ENCODE assay signal across 9 cellular contexts in the genomic region with DNA sequence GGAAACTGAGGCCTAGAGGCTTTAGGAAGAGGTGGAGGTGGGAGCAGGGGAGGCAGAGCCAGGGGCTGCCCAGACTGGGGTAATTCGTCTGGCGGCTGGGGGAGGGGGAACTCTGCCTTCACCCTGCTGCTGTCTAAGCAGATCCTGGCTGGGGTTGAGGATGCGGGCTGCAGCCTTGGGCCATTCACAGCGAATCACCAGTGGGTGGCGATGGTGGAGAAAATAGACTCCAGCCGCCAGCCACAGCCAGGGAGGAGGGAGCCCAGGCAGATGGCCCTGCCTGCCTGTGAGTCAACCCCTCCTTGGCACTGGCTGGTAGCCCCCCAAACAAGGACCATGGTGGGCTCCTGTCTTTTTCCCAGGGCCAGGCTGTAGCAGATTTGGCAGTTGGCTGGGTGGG. TPM values are rescaled to one million over a fixed set of nuclear protein-coding genes. Genes with fewer than 3 reads are reported as not detected.
DNase-seq lines count a peak whose midpoint lies in the region; FAIRE-seq and TF ChIP-seq lines count a peak whose summit lies in the region.
"Had no signal": no experiment of that assay in that cellular context is flagged by ENCODE, and none has a peak within 500 bp of the region (broad histone marks: within the 10 kb centered on the region; RNA-seq: fewer than 3 reads in every experiment).

No MANE protein-coding gene starts in this region.

- H3K9ac ChIP-seq in mammary epithelial cell (ENCODE audit: insufficient read depth, low read length) (no peak overlapping the region), OCI-LY3 (ENCODE audit: low read length) (no peak overlapping the region)

- dilution Hi-C loops in mammary epithelial cell (cut with HindIII; ENCODE audit: low sequenced_read_pairs) = no loop called here

- H3K36me3 Mint-ChIP-seq in MCF 10A (ENCODE audit: insufficient read depth, unreplicated experiment) = no peaks in the 10 kb centered on the region

- H2AFZ ChIP-seq in mammary epithelial cell (ENCODE audit: low read depth, low read length) (no peak overlapping the region), OCI-LY3 (ENCODE audit: low read depth, low read length) (no peak overlapping the region)

- no peaks in the 10 kb centered on the region for H3K4me1 Mint-ChIP-seq in MCF 10A (ENCODE audit: insufficient read depth, unreplicated experiment)

- FAIRE-seq in urothelium cell line (lab: Jason Lieb, UNC) (no peak), GM12891 (lab: Jason Lieb, UNC) (no peak)

- H3K4me3 ChIP-seq in mammary epithelial cell (replicated peaks in 1 of 3; ENCODE audit: insufficient read depth in 1 of 3, low read depth in 2 of 3, low read length in 3 of 3) (no peak overlapping the region), OCI-LY3 (ENCODE audit: low read length) (no peak overlapping the region), fibroblast of the aortic adventitia (ENCODE audit: low read depth, low read length) (no peak overlapping the region), spleen (no peak overlapping the region)

- H3K4me2 ChIP-seq in mammary epithelial cell (ENCODE audit: insufficient read depth, low read depth, low read length) (no peak overlapping the region), OCI-LY3 (ENCODE audit: low read length) (no peak overlapping the region)

- DNase-seq in MCF 10A (ENCODE audit: unreplicated experiment) (peak; percentile 39), mammary epithelial cell (no peak), fibroblast of the aortic adventitia (ENCODE audit: low read depth) (no peak), urothelium cell line (ENCODE audit: low spot score) (peak; percentile 66), spleen (no peak), AG08396 (ENCODE audit: low spot score) (no peak), GM12891 (ENCODE audit: insufficient read length, low spot score) (no peak)
- DNase-seq: activated CD4-positive, alpha-beta T cell treated with anti-CD3 and anti-CD28 coated beads, Interleukin-2, amount 50 U/mL, for 1 hour had no signal

- H3K36me3 ChIP-seq in mammary epithelial cell (ENCODE audit: insufficient read depth, low read length) (no peaks in the 10 kb centered on the region), OCI-LY3 (replicated peaks; ENCODE audit: low read depth, low read length) (no peaks in the 10 kb centered on the region), spleen (no peaks in the 10 kb centered on the region)

- TF ChIP-seq POLR2A in spleen (IDR thresholded peaks at IDR 0.05) (no peak), GM12891 (IDR thresholded peaks at IDR 0.05; ENCODE audit: low read depth, low read length) (no peak)

- H3K9me3 ChIP-seq in mammary epithelial cell (replicated peaks; ENCODE audit: insufficient read depth, low read length) = no peaks in the 10 kb centered on the region
- H3K9me3 ChIP-seq in OCI-LY3 (ENCODE audit: insufficient read depth, low read length) = no peaks in the 10 kb centered on the region
- H3K9me3 ChIP-seq in spleen = no peaks in the 10 kb centered on the region

- no peaks in the 10 kb centered on the region for H3K9me3 Mint-ChIP-seq in MCF 10A (ENCODE audit: unreplicated experiment)

- WGBS in mammary epithelial cell (ENCODE audit: low coverage, missing lambda C conversion rate) = 79% methylated on average over 6 of the region's 6 CpGs
- 58 to 88% (median 65%) methylated on average over 3 to 6 of the region's 6 CpGs for WGBS in spleen, 5 donors

- no peak overlapping the region for H3K4me3 Mint-ChIP-seq in MCF 10A (ENCODE audit: unreplicated experiment)

- in situ Hi-C loops in mammary epithelial cell (cut with MboI; ENCODE audit: low sequenced_read_pairs in 2 of 2) = no loop called here

- H3K79me2 ChIP-seq in mammary epithelial cell (ENCODE audit: insufficient read depth, low read length) (no peaks in the 10 kb centered on the region), OCI-LY3 (ENCODE audit: low read length) (no peaks in the 10 kb centered on the region)

- no peaks in the 10 kb centered on the region for H3K27me3 ChIP-seq in mammary epithelial cell (ENCODE audit: insufficient read depth, low read length)
- H3K27me3 ChIP-seq in OCI-LY3 (ENCODE audit: low read depth, low read length) = peaks cover 25% of the 10 kb centered on the region
- H3K27me3 ChIP-seq in spleen (replicated peaks in 1 of 7) = peaks cover 0 to 37% (median 0%) of the 10 kb centered on the region in 7 donors

- BruUV-seq in MCF 10A (replicated peaks; lab: Mats Ljungman, UMichigan) (no TSS peak), mammary epithelial cell (replicated peaks; lab: Mats Ljungman, UMichigan) (no TSS peak)

- CTCF ChIA-PET in MCF 10A (lab: Yijun Ruan, JAX) = interaction anchor here (1.3 kb wide), 1 partner anchor 12 kb away, joined by 6 read pairs; no protein-coding TSS in a partner anchor
- CTCF ChIA-PET in mammary epithelial cell (lab: Charles Lee; ENCODE audit: low non-redundant PET) = no interaction called here

- TF ChIP-seq CTCF in MCF 10A (IDR thresholded peaks at IDR 0.05; ENCODE audit: unreplicated experiment) = no peak
- peak in 1 of 2 donors; percentile 12 for TF ChIP-seq CTCF in mammary epithelial cell (conservative IDR thresholded peaks at IDR 0.05 in 1 of 2, IDR thresholded peaks at IDR 0.05 in 1 of 2; ENCODE audit: extremely low read depth in 1 of 2, insufficient read depth in 1 of 2, low read depth in 1 of 2, low read length in 2 of 2)
- peak; percentile 15; the same call in 1 of the 2 replicates for TF ChIP-seq CTCF in OCI-LY3 (IDR thresholded peaks at IDR 0.05; ENCODE audit: low read depth, low read length)
- TF ChIP-seq CTCF in fibroblast of the aortic adventitia (IDR thresholded peaks at IDR 0.05; ENCODE audit: insufficient read depth, low read length) = peak; percentile 12
- TF ChIP-seq CTCF in spleen (IDR thresholded peaks at IDR 0.05 in 8 of 11, conservative IDR thresholded peaks at IDR 0.05 in 3 of 11) = no peak

- H3K27ac ChIP-seq in mammary epithelial cell (ENCODE audit: insufficient read depth, low read depth, low read length) (no peak overlapping the region), OCI-LY3 (ENCODE audit: low read length) (no peak overlapping the region), spleen (no peak overlapping the region)

- H3K27me3 Mint-ChIP-seq in MCF 10A (ENCODE audit: insufficient read depth, unreplicated experiment) = peaks cover 19% of the 10 kb centered on the region

- H3K27ac Mint-ChIP-seq in MCF 10A (ENCODE audit: low read depth, unreplicated experiment) = no peak overlapping the region

- H4K20me1 ChIP-seq in mammary epithelial cell (ENCODE audit: insufficient read depth, low read length) = no peaks in the 10 kb centered on the region
- no peaks in the 10 kb centered on the region for H4K20me1 ChIP-seq in OCI-LY3 (ENCODE audit: insufficient read depth, low read length)

- intact Hi-C loops in MCF 10A (cut with micrococcal nuclease) = no loop called here
- intact Hi-C loops in mammary epithelial cell (cut with micrococcal nuclease) = no loop called here
- intact Hi-C loops in spleen (cut with DNase I; ENCODE audit: low total_unique reads) = no loop called here

- peaks cover 4% of the 10 kb centered on the region for H3K4me1 ChIP-seq in mammary epithelial cell (ENCODE audit: insufficient read depth, low read length)
- H3K4me1 ChIP-seq in OCI-LY3 (ENCODE audit: low read length) = peaks cover 7% of the 10 kb centered on the region
- no peaks in the 10 kb centered on the region for H3K4me1 ChIP-seq in spleen

- POLR2A ChIA-PET in MCF 10A (lab: Yijun Ruan, JAX) = interaction anchor here (0.6 kb wide), 1 partner anchor 30 kb away, joined by 3 read pairs; no protein-coding TSS in a partner anchor

TF ChIP-seq in GM12891, 5 proteins besides CTCF, POLR2A, EP300 and RAD21:
- TF ChIP-seq POLR2AphosphoS5 (IDR thresholded peaks at IDR 0.05; ENCODE audit: low read depth, low read length) (no peak), SPI1 (IDR thresholded peaks at IDR 0.05; ENCODE audit: low read depth, low read length) (no peak), POU2F2 (IDR thresholded peaks at IDR 0.05; ENCODE audit: low read depth, low read length) (no peak), PAX5 (IDR thresholded peaks at IDR 0.05; ENCODE audit: insufficient read depth, low read length, severe bottlenecking) (no peak), TAF1 (IDR thresholded peaks at IDR 0.05; ENCODE audit: low read depth, low read length) (no peak)
TF ChIP-seq in GM12891: peak in this region for 0.

RNA-seq across cellular contexts. Expression of a gene that starts 41.7 kb away (rescaled TPM):
- total RNA-seq in MCF 10A (2022) (not detected in 2 replicates), mammary epithelial cell (under 1 TPM in 1 of 2 donors, not detected in 1; 0.12 TPM), fibroblast of the aortic adventitia (ENCODE audit: low replicate concordance) (2.9 and 7.0 TPM in 2 replicates), spleen (10 to 100 TPM; 33.2 to 62.7 (median 46.6) TPM)
- polyA plus RNA-seq in mammary epithelial cell (0.03 TPM), spleen (10 to 100 TPM in 1 of 3 donors, 1 to 10 TPM in 2; 6.7 to 12.6 (median 8.9) TPM)
- polyA minus RNA-seq in mammary epithelial cell = not detected
- polyA plus RNA-seq in GM12891 (2012; ENCODE audit: low read depth, missing spikeins) = not detected

Comparison
In these comparisons a context has a peak if more than half of its experiments do, and no peak if none do; other contexts are left out.
1. DNase-seq: peak in MCF 10A (single experiment) and urothelium cell line (single experiment); none in mammary epithelial cell (single experiment), fibroblast of the aortic adventitia (single experiment), spleen (single experiment), AG08396 (single experiment) and GM12891 (single experiment).
2. CTCF ChIP-seq: peak in OCI-LY3 (single experiment) and fibroblast of the aortic adventitia (single experiment); none in MCF 10A (single experiment) and spleen (0 of 11).